ENCODE assay signal across 1 cellular context in genomic region chr16:81480856-81481821, GRCh38.
TF ChIP-seq lines count a peak whose summit lies in the region.

No MANE protein-coding gene starts in this region.

TF ChIP-seq in GM12878, 131 proteins besides CTCF, POLR2A, EP300 and RAD21 (continues in another document):
- TF ChIP-seq CREM (IDR thresholded peaks at IDR 0.05; ENCODE audit: low read depth) (peak; percentile 94), SMARCA5 (IDR thresholded peaks at IDR 0.05) (peak; percentile 84), PAX5 (IDR thresholded peaks at IDR 0.05; ENCODE audit: borderline replicate concordance, low read depth, low read length) (peak; percentile 96), KLF5 (IDR thresholded peaks at IDR 0.05; ENCODE audit: partially characterized antibody) (no peak), HCFC1 (IDR thresholded peaks at IDR 0.05; ENCODE audit: low read length) (no peak), ZBED1 (IDR thresholded peaks at IDR 0.05; ENCODE audit: borderline replicate concordance) (peak; percentile 95), SP1 (IDR thresholded peaks at IDR 0.05; ENCODE audit: low read depth, low read length) (peak; percentile 92), BMI1 (IDR thresholded peaks at IDR 0.05; ENCODE audit: borderline replicate concordance) (peak; percentile 88), MLLT1 (IDR thresholded peaks at IDR 0.05) (peak; percentile 95), NBN (IDR thresholded peaks at IDR 0.05) (peak; percentile 96), DPF2 (IDR thresholded peaks at IDR 0.05) (peak; percentile 98), IRF3 (IDR thresholded peaks at IDR 0.05) (no peak), HDAC2 (IDR thresholded peaks at IDR 0.05) (no peak), KDM1A (IDR thresholded peaks at IDR 0.05; ENCODE audit: borderline replicate concordance) (no peak), SIN3A (IDR thresholded peaks at IDR 0.05; ENCODE audit: low read depth, low read length) (no peak), TBL1XR1 (IDR thresholded peaks at IDR 0.05; ENCODE audit: low read depth, low read length) (peak; percentile 98), ELK1 (IDR thresholded peaks at IDR 0.05; ENCODE audit: low read depth, low read length) (no peak), STAT1 (conservative IDR thresholded peaks at IDR 0.05) (peak; percentile 48; the same call in 1 of the 2 replicates), ZBTB40 (IDR thresholded peaks at IDR 0.05; ENCODE audit: borderline replicate concordance) (no peak; the same call in 1 of the 2 replicates), CBX3 (IDR thresholded peaks at IDR 0.05; ENCODE audit: borderline replicate concordance, low read depth) (no peak), SMAD1 (IDR thresholded peaks at IDR 0.05; ENCODE audit: low read depth, partially characterized antibody) (peak; percentile 81), JUND (IDR thresholded peaks at IDR 0.05; ENCODE audit: low read depth, low read length) (peak; percentile 62; the same call in 1 of the 2 replicates), NR2F1 (conservative IDR thresholded peaks at IDR 0.05) (peak; percentile 98), ZNF592 (IDR thresholded peaks at IDR 0.05) (peak; percentile 66; the same call in 1 of the 2 replicates), IRF5 (IDR thresholded peaks at IDR 0.05; ENCODE audit: borderline replicate concordance) (no peak), SRF (IDR thresholded peaks at IDR 0.05; ENCODE audit: low read depth in 2 of 2, low read length in 2 of 2) (peak in 1 of 2 experiments; percentile 75; a peak in 2 of 4 replicates), RELB (IDR thresholded peaks at IDR 0.05; ENCODE audit: low read depth) (peak; percentile 95), NFXL1 (IDR thresholded peaks at IDR 0.05; ENCODE audit: borderline replicate concordance) (no peak), E2F8 (IDR thresholded peaks at IDR 0.05; ENCODE audit: low read depth, partially characterized antibody) (peak; percentile 48), E4F1 (IDR thresholded peaks at IDR 0.05; ENCODE audit: borderline replicate concordance, partially characterized antibody) (peak; percentile 7), RBBP5 (conservative IDR thresholded peaks at IDR 0.05) (no peak), MYB (IDR thresholded peaks at IDR 0.05; ENCODE audit: borderline replicate concordance, low read depth, low read length) (no peak), STAT3 (IDR thresholded peaks at IDR 0.05; ENCODE audit: low read depth, low read length) (0 out of 2 replicates have a peak, but pooled peaks have one; percentile 43), GATAD2B (conservative IDR thresholded peaks at IDR 0.05; ENCODE audit: low read depth) (peak; percentile 97), USF1 (IDR thresholded peaks at IDR 0.05; ENCODE audit: borderline replicate concordance, extremely low read length, insufficient read depth, low read depth, low read length) (no peak)
